Comparison of ENCODE assay signal across 8 cellular contexts in the genomic region with DNA sequence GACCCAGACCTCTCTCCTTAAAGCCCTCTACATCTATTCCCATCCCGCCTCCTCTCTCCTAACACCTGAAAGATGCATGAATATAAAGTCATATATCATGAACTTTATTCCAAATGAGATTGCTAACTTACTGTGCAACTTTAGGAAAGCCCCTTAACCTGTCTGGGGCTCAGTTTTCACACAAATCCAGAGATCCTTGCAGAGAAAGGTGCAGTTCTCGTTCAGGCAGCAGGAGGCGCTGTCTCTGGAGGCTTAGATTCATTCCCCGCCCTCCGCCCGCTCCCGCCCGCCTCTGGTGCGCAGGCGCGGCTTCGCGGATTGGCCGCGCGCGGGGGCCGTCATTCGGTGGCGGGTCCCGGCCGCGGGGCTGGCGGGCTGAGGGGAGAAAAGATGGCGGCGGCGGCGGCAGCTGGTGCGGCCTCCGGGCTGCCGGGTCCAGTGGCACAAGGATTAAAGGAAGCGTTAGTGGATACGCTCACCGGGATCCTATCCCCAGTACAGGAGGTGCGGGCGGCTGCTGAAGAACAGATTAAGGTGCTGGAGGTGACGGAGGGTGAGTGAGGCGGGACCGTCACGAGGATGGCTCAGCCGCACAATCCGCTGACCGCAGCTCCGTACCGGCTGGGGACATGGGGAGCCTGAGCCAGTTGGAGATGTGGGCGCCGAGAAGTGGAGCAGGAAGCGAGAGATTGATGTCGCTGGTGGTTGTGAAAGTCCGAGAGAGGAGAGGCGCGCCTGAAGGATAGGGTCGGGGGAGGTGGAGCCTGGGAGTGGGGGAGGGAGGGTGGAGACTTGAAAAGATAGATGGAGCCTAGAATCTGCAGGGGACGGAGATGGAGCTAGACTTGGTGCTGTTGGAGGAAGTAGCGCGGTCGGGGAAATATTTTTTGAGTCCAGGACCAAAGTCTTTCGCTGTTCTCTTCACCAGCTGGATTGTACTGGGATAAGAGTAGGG. TPM values are rescaled to one million over a fixed set of nuclear protein-coding genes. Genes with fewer than 3 reads are reported as not detected.
DNase-seq lines count a peak whose midpoint lies in the region; ATAC-seq and TF ChIP-seq lines count a peak whose summit lies in the region.

A gene (plus strand): TSS at position 338 of the 955 bp plus-strand sequence. CDS start 53 bp downstream, at position 391.

- TF ChIP-seq CTCF in fibroblast of pulmonary artery (IDR thresholded peaks at IDR 0.05; ENCODE audit: low read length, missing control alignments) = peak; percentile 86

- ATAC-seq in natural killer cell treated with Interleukin-12 subunit alpha and Interleukin-12 subunit beta and Interleukin-15 and Interleukin-18, amount 100 ng/mL, for 72 hours = peak; percentile 96 to 98

- peak within 1 kb of the TSS; percentile 99 for H3K4me3 ChIP-seq in fibroblast of pulmonary artery (replicated peaks; ENCODE audit: low read depth, low read length)

- peak; percentile 93 for DNase-seq in ELR (ENCODE audit: low read depth)
- DNase-seq in H4 (ENCODE audit: low spot score) = peak; percentile 88
- DNase-seq in LoVo (ENCODE audit: low spot score) = peak; percentile 92
- peak; percentile 93 for DNase-seq in activated T-helper 9 cell treated with anti-CD3 and anti-CD28 coated beads, Interleukin-2, amount 50 U/mL, for 16 hours (ENCODE audit: low read depth)
- peak; percentile 96 for DNase-seq in fibroblast of pulmonary artery (ENCODE audit: low read depth)
- DNase-seq in natural killer cell treated with Interleukin-12 subunit alpha and Interleukin-12 subunit beta and Interleukin-15 and Interleukin-18, amount 100 ng/mL, for 72 hours (ENCODE audit: low spot score) = peak; percentile 93
- peak; percentile 94 for DNase-seq in stimulated activated naive CD4-positive, alpha-beta T cell treated with Interleukin-2 at 50 U/mL for 16 hours (lab: John Stamatoyannopoulos, UW)

- peak within 1 kb of the TSS; percentile 91 for H3K4me3 Mint-ChIP-seq in natural killer cell treated with Interleukin-12 subunit alpha and Interleukin-12 subunit beta and Interleukin-15 and Interleukin-18, amount 100 ng/mL, for 72 hours

- H3K4me1 Mint-ChIP-seq in natural killer cell treated with Interleukin-12 subunit alpha and Interleukin-12 subunit beta and Interleukin-15 and Interleukin-18, amount 100 ng/mL, for 72 hours (ENCODE audit: low read depth in 2 of 2) = peaks cover 26 to 37% of the 10 kb centered on the region in 2 donors

- H3K27ac Mint-ChIP-seq in natural killer cell treated with Interleukin-12 subunit alpha and Interleukin-12 subunit beta and Interleukin-15 and Interleukin-18, amount 100 ng/mL, for 72 hours = peak within 1 kb of the TSS; percentile 95 to 99

- H3K27me3 Mint-ChIP-seq in natural killer cell treated with Interleukin-12 subunit alpha and Interleukin-12 subunit beta and Interleukin-15 and Interleukin-18, amount 100 ng/mL, for 72 hours = no peaks in the 10 kb centered on the region

- TF ChIP-seq POLR2A in Raji (IDR thresholded peaks at IDR 0.05; ENCODE audit: insufficient read depth, low read depth, low read length) = peak; percentile 67

- H3K36me3 Mint-ChIP-seq in natural killer cell treated with Interleukin-12 subunit alpha and Interleukin-12 subunit beta and Interleukin-15 and Interleukin-18, amount 100 ng/mL, for 72 hours = peaks cover 7% of the 10 kb centered on the region

- no peaks in the 10 kb centered on the region for H3K9me3 Mint-ChIP-seq in natural killer cell treated with Interleukin-12 subunit alpha and Interleukin-12 subunit beta and Interleukin-15 and Interleukin-18, amount 100 ng/mL, for 72 hours

RNA-seq across cellular contexts. Expression of the gene that starts here (rescaled TPM):
- 18.0 and 24.8 TPM in 2 replicates for total RNA-seq in H4 (2014; rRNA removed; shearing (Covaris generic))
- total RNA-seq in natural killer cell treated with Interleukin-12 subunit alpha and Interleukin-12 subunit beta and Interleukin-15 and Interleukin-18, amount 100 ng/mL, for 72 hours = 10 to 100 TPM; 61.4 to 91.0 TPM

Comparison
In these comparisons a context has a peak if more than half of its experiments do, and no peak if none do; other contexts are left out.
1. Peak in every context shown above with its lines: DNase-seq, ATAC-seq and H3K4me3 ChIP-seq.